Comparison of ENCODE assay signal across 1 cellular context in genomic region chr6:168052291-168052891, GRCh38.
TF ChIP-seq lines count a peak whose summit lies in the region.

No MANE protein-coding gene starts in this region.

TF ChIP-seq in H1, 55 proteins besides CTCF, POLR2A, EP300 and RAD21:
- TF ChIP-seq ASH2L (IDR thresholded peaks at IDR 0.05; ENCODE audit: low read length) (no peak), NRF1 (IDR thresholded peaks at IDR 0.05; ENCODE audit: low read depth, low read length) (no peak), CHD7 (IDR thresholded peaks at IDR 0.05; ENCODE audit: insufficient replicate concordance, low read length) (no peak), KDM1A (IDR thresholded peaks at IDR 0.05; ENCODE audit: borderline replicate concordance, low read length) (no peak), YY1 (IDR thresholded peaks at IDR 0.05; ENCODE audit: low read depth, low read length) (no peak), MAX (IDR thresholded peaks at IDR 0.05) (no peak), RFX5 (IDR thresholded peaks at IDR 0.05; ENCODE audit: borderline replicate concordance, low read depth, low read length) (no peak), SRF (IDR thresholded peaks at IDR 0.05; ENCODE audit: low read depth, low read length) (no peak), ATF2 (IDR thresholded peaks at IDR 0.05; ENCODE audit: low read length) (no peak), RBBP5 (IDR thresholded peaks at IDR 0.05; ENCODE audit: borderline replicate concordance, low read depth, low read length) (no peak), POU5F1 (IDR thresholded peaks at IDR 0.05; ENCODE audit: low read depth, low read length) (no peak), BACH1 (IDR thresholded peaks at IDR 0.05; ENCODE audit: low read length) (no peak), KDM4A (IDR thresholded peaks at IDR 0.05; ENCODE audit: low read depth, low read length, severe bottlenecking) (no peak), JUN (IDR thresholded peaks at IDR 0.05; ENCODE audit: low read depth, low read length) (no peak), RNF2 (IDR thresholded peaks at IDR 0.05; ENCODE audit: borderline replicate concordance, low read depth, low read length, missing control alignments, poor library complexity, severe bottlenecking) (no peak), HDAC2 (IDR thresholded peaks at IDR 0.05; ENCODE audit: borderline replicate concordance in 1 of 2, low read depth in 2 of 2, low read length in 2 of 2) (no peak), TAF7 (optimal IDR thresholded peaks at IDR 0.05; ENCODE audit: borderline replicate concordance, low read depth, low read length) (no peak), CHD1 (IDR thresholded peaks at IDR 0.05; ENCODE audit: low read depth, low read length) (no peak), USF2 (IDR thresholded peaks at IDR 0.05; ENCODE audit: low read length) (no peak)
TF ChIP-seq in H1: peak in this region for 0.
